24 cellular contexts compared by ENCODE assay signal in genomic region chr10:77182803-77183202, GRCh38.
"Had no signal": no experiment of that assay in that cellular context is flagged by ENCODE, and none has a peak within 500 bp of the region (broad histone marks: within the 10 kb centered on the region; RNA-seq: fewer than 3 reads in every experiment).

No MANE protein-coding gene starts in this region.

- H3K36me3 ChIP-seq: left lung, right lobe of liver, spleen, vagina had no signal

- H3K27ac Mint-ChIP-seq: activated B cell treated with CpG ODN at 0.5 μM for 24 hours; activated CD4-positive, alpha-beta T cell treated with anti-CD3 and anti-CD28 coated beads, Interleukin-2, amount 10 ng/mL, durations not matched to agents 24 days and 14 days; activated naive CD8-positive, alpha-beta T cell; activated T-cell treated with anti-CD3 and anti-CD28 coated beads, Interleukin-2, amount 50 U/mL, for 72 hours; nephron; stimulated activated naive CD8-positive, alpha-beta T cell treated with anti-CD3 and anti-CD28 coated beads, Interleukin-15, Interleukin-2, amounts not matched to agents 100 ng/mL and 50 ng/mL, for 24 hours; T-helper 2 cell treated with Interferon-gamma antibody and Interleukin-4, amounts not matched to agents 5 μg/mL and 100 μg/mL, for 36 hours had no signal

- H3K4me3 Mint-ChIP-seq: activated B cell treated with CpG ODN at 0.5 μM for 24 hours; activated CD4-positive, alpha-beta T cell treated with anti-CD3 and anti-CD28 coated beads, Interleukin-2, amount 10 ng/mL, durations not matched to agents 24 days and 14 days; activated naive CD8-positive, alpha-beta T cell; activated T-cell treated with anti-CD3 and anti-CD28 coated beads, Interleukin-2, amount 50 U/mL, for 72 hours; nephron; stimulated activated naive CD8-positive, alpha-beta T cell treated with anti-CD3 and anti-CD28 coated beads, Interleukin-15, Interleukin-2, amounts not matched to agents 100 ng/mL and 50 ng/mL, for 24 hours; T-helper 2 cell treated with Interferon-gamma antibody and Interleukin-4, amounts not matched to agents 5 μg/mL and 100 μg/mL, for 36 hours had no signal

- H3K9me3 Mint-ChIP-seq: activated B cell treated with CpG ODN at 0.5 μM for 24 hours; activated CD4-positive, alpha-beta T cell treated with anti-CD3 and anti-CD28 coated beads, Interleukin-2, amount 10 ng/mL, durations not matched to agents 24 days and 14 days; activated T-cell treated with anti-CD3 and anti-CD28 coated beads, Interleukin-2, amount 50 U/mL, for 72 hours; nephron; stimulated activated naive CD8-positive, alpha-beta T cell treated with anti-CD3 and anti-CD28 coated beads, Interleukin-15, Interleukin-2, amounts not matched to agents 100 ng/mL and 50 ng/mL, for 24 hours; T-helper 2 cell treated with Interferon-gamma antibody and Interleukin-4, amounts not matched to agents 5 μg/mL and 100 μg/mL, for 36 hours had no signal

- DNase-seq: activated B cell treated with CpG ODN at 0.5 μM for 24 hours; activated CD4-positive, alpha-beta T cell treated with anti-CD3 and anti-CD28 coated beads, Interleukin-2, amount 10 ng/mL, durations not matched to agents 24 days and 14 days; activated CD8-positive, alpha-beta memory T cell treated with anti-CD3 and anti-CD28 coated beads, Interleukin-2, amount 50 U/mL, for 48 hours; activated gamma-delta T cell treated with Interleukin-2 at 50 U/mL for 16 hours; activated T-cell treated with anti-CD3 and anti-CD28 coated beads, Interleukin-2, amount 50 U/mL, for 72 hours; amniotic stem cell; body of pancreas; central memory CD4-positive, alpha-beta T cell; cortex of kidney; effector CD4-positive, alpha-beta T cell; foreskin fibroblast; left lung; mesenchymal stem cell; nucleus accumbens; right lobe of liver; spleen; SW 1271 had no signal

- H3K27ac ChIP-seq: body of pancreas, left lung, right lobe of liver, spleen, vagina had no signal

- H3K4me1 Mint-ChIP-seq: activated B cell treated with CpG ODN at 0.5 μM for 24 hours; activated CD4-positive, alpha-beta T cell treated with anti-CD3 and anti-CD28 coated beads, Interleukin-2, amount 10 ng/mL, durations not matched to agents 24 days and 14 days had no signal

- H3K4me3 ChIP-seq: body of pancreas, left lung, right lobe of liver, spleen, vagina had no signal

- H3K27me3 ChIP-seq: body of pancreas, right lobe of liver, vagina had no signal

- H3K36me3 Mint-ChIP-seq: activated naive CD8-positive, alpha-beta T cell had no signal

- H3K27me3 Mint-ChIP-seq: activated CD4-positive, alpha-beta T cell treated with anti-CD3 and anti-CD28 coated beads, Interleukin-2, amount 10 ng/mL, durations not matched to agents 24 days and 14 days had no signal

- FAIRE-seq: endothelial cell of umbilical vein, islet of Langerhans had no signal

- H3K4me1 ChIP-seq: left lung, spleen had no signal

- H3K9me3 ChIP-seq: body of pancreas, left lung, right lobe of liver, spleen, vagina had no signal
